10 cellular contexts compared by ENCODE assay signal in the genomic region with DNA sequence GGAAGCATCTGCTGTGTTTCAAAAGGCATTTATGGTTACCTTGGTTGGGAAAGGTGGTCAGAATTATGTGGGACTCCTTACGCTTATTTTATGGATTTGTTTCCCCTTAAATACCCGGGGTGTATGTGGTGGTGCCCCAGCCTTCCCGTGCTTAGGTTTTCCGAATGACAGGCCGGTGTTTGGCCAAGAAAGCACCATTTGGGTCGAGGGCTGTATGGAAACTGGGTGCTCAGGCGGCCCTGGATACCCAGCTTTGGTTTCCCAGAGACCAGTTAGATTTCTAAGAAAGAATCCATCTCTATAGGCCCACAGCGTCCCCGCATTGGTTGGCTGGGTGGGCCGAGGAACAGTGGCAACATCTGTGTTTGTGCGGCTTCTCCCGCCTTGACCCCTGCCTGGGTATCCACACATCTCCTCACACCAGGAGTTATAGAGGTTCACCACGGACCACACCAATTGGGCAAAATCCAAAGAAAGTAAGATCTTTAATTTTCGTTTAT. TPM values are rescaled to one million over a fixed set of nuclear protein-coding genes. Genes with fewer than 3 reads are reported as not detected.
A peak's percentile ranks its signal among the peaks of the same experiment; 100 is the strongest.
DNase-seq lines count a peak whose midpoint lies in the region; ATAC-seq lines count a peak whose summit lies in the region.
"Had no signal": no experiment of that assay in that cellular context is flagged by ENCODE, and none has a peak within 500 bp of the region (broad histone marks: within the 10 kb centered on the region; RNA-seq: fewer than 3 reads in every experiment).

No MANE protein-coding gene starts in this region.

- H3K4me3 ChIP-seq in HAP-1 (peak overlapping the region; percentile 39), iPS-15b (ENCODE audit: low read depth, low read length) (peak overlapping the region; percentile 71), skeletal muscle satellite cell (ENCODE audit: low read length) (peak overlapping the region; percentile 92)

- no peaks in the 10 kb centered on the region for H3K4me1 Mint-ChIP-seq in activated naive CD8-positive, alpha-beta T cell treated with anti-CD3 and anti-CD28 coated beads for 36 hours

- H3K27me3 ChIP-seq in HAP-1 (ENCODE audit: low read depth) (peaks cover 6% of the 10 kb centered on the region; the same call in 1 of the 2 replicates), iPS-15b (ENCODE audit: control insufficient read depth, insufficient read depth, low read length) (peaks cover 30% of the 10 kb centered on the region), skeletal muscle satellite cell (ENCODE audit: control insufficient read depth, insufficient read depth, low read length) (no peaks in the 10 kb centered on the region)

- H3K9me3 ChIP-seq in HAP-1 (no peaks in the 10 kb centered on the region), iPS-15b (ENCODE audit: control insufficient read depth, insufficient read depth, low read length) (no peaks in the 10 kb centered on the region), skeletal muscle satellite cell (replicated peaks; ENCODE audit: low read length) (no peaks in the 10 kb centered on the region)
- H3K9me3 ChIP-seq: neutrophil, uterus had no signal

- no peak for DNase-seq in HAP-1 (ENCODE audit: low spot score in 2 of 2)
- no peak for DNase-seq in activated naive CD8-positive, alpha-beta T cell treated with anti-CD3 and anti-CD28 coated beads for 36 hours
- no peak for DNase-seq in D341Med (ENCODE audit: low spot score)
- no peak for DNase-seq in medulla oblongata (ENCODE audit: extremely low spot score)
- DNase-seq in iPS-NIHi11 (ENCODE audit: low spot score) = no peak

- H3K4me3 Mint-ChIP-seq in activated naive CD8-positive, alpha-beta T cell treated with anti-CD3 and anti-CD28 coated beads for 36 hours = peak overlapping the region; percentile 10

- no peak for ATAC-seq in GM18909 (IDR thresholded peaks at IDR 0.05; ENCODE audit: poor library complexity, unreplicated experiment)

- H3K9me3 Mint-ChIP-seq in activated naive CD8-positive, alpha-beta T cell treated with anti-CD3 and anti-CD28 coated beads for 36 hours = no peaks in the 10 kb centered on the region

- H3K9ac ChIP-seq in iPS-15b (ENCODE audit: low read depth, low read length) (no peak overlapping the region), skeletal muscle satellite cell (ENCODE audit: low read depth, low read length) (peak overlapping the region; percentile 90)

- H3K36me3 Mint-ChIP-seq in activated naive CD8-positive, alpha-beta T cell treated with anti-CD3 and anti-CD28 coated beads for 36 hours = no peaks in the 10 kb centered on the region

- H3K4me2 ChIP-seq in skeletal muscle satellite cell (ENCODE audit: low read length) = peak overlapping the region; percentile 99

- peaks cover 63% of the 10 kb centered on the region for H3K27me3 Mint-ChIP-seq in activated naive CD8-positive, alpha-beta T cell treated with anti-CD3 and anti-CD28 coated beads for 36 hours

- no peak overlapping the region for H3K27ac Mint-ChIP-seq in activated naive CD8-positive, alpha-beta T cell treated with anti-CD3 and anti-CD28 coated beads for 36 hours

- H3K4me1 ChIP-seq in HAP-1 (peaks cover 2% of the 10 kb centered on the region; the same call in 1 of the 2 replicates), iPS-15b (ENCODE audit: control insufficient read depth, insufficient read depth, low read length) (no peaks in the 10 kb centered on the region), skeletal muscle satellite cell (ENCODE audit: control insufficient read depth, insufficient read depth, low read length) (peaks cover 56% of the 10 kb centered on the region)
- H3K4me1 ChIP-seq: uterus had no signal

- H3K36me3 ChIP-seq in HAP-1 (replicated peaks) (no peaks in the 10 kb centered on the region), iPS-15b (ENCODE audit: control insufficient read depth, insufficient read depth, low read length) (no peaks in the 10 kb centered on the region), skeletal muscle satellite cell (ENCODE audit: insufficient read depth, low read length) (no peaks in the 10 kb centered on the region)
- H3K36me3 ChIP-seq: neutrophil, uterus had no signal

- in situ Hi-C loops in HAP-1 (cut with MboI; ENCODE audit: low sequenced_read_pairs) = no loop called here

RNA-seq across cellular contexts. Expression of a gene that starts 0.9 kb away (rescaled TPM):
- not detected for total RNA-seq in activated naive CD8-positive, alpha-beta T cell treated with anti-CD3 and anti-CD28 coated beads for 36 hours
- 16.5 and 18.8 TPM in 2 replicates for total RNA-seq in skeletal muscle satellite cell (2012; rRNA removed)

Comparison
In these comparisons a context has a peak if more than half of its experiments do, and no peak if none do; other contexts are left out.
1. H3K4me3 ChIP-seq: peak in every context shown above with its lines; median percentile 92 in skeletal muscle satellite cell; 71 in iPS-15b; 39 in HAP-1.